6 cellular contexts compared by ENCODE assay signal in genomic region chr4:25948051-25948450, GRCh38.
"Had no signal": no experiment of that assay in that cellular context is flagged by ENCODE, and none has a peak within 500 bp of the region (broad histone marks: within the 10 kb centered on the region; RNA-seq: fewer than 3 reads in every experiment).

No MANE protein-coding gene starts in this region.

- H3K4me3 ChIP-seq: GM23338, K562 had no signal

- ATAC-seq: GM23338, K562 had no signal

- H3K4me3 Mint-ChIP-seq: GM23338, H9 had no signal

- H3K9me3 Mint-ChIP-seq: GM23338, H9 had no signal

- H3K4me2 ChIP-seq: GM23338 had no signal

- H3K27ac Mint-ChIP-seq: GM23338, H9 had no signal

- DNase-seq: H9, HCEC 1CT, IMR-90, KG1 had no signal

- H2AFZ ChIP-seq: GM23338 had no signal
